8 cellular contexts compared by ENCODE assay signal in genomic region chr1:1058921-1059493, GRCh38. TPM values are rescaled to one million over a fixed set of nuclear protein-coding genes. Genes with fewer than 3 reads are reported as not detected.
A peak's percentile ranks its signal among the peaks of the same experiment; 100 is the strongest.
DNase-seq lines count a peak whose midpoint lies in the region; ATAC-seq and TF ChIP-seq lines count a peak whose summit lies in the region.

No MANE protein-coding gene starts in this region.

- intact Hi-C loops in body of pancreas (cut with DNase I) (no loop called here), left lung (cut with DNase I) (no loop called here), upper lobe of right lung (cut with DNase I) (no loop called here)

- H3K4me1 Mint-ChIP-seq in activated naive CD4-positive, alpha-beta T cell treated with anti-CD3 and anti-CD28 coated beads, Interleukin-2, amount 10 ng/mL, durations not matched to agents 7 days and 5 days = peaks cover 38% of the 10 kb centered on the region

- H3K4me3 ChIP-seq in body of pancreas (peak overlapping the region in 1 of 2 donors; percentile 38), left lung (peak overlapping the region; percentile 33 to 51), upper lobe of right lung (peak overlapping the region; percentile 52)

- peak in 2 of 7 experiments; percentile 10 to 11 for TF ChIP-seq CTCF in body of pancreas (IDR thresholded peaks at IDR 0.05)
- TF ChIP-seq CTCF in left lung (IDR thresholded peaks at IDR 0.05) = no peak
- peak; percentile 24 for TF ChIP-seq CTCF in upper lobe of right lung (IDR thresholded peaks at IDR 0.05)

- H3K27ac ChIP-seq in body of pancreas = no peak overlapping the region
- H3K27ac ChIP-seq in left lung = no peak overlapping the region
- H3K27ac ChIP-seq in upper lobe of right lung = no peak overlapping the region

- CTCF ChIA-PET in activated naive CD4-positive, alpha-beta T cell treated with anti-CD3 and anti-CD28 coated beads, Interleukin-2, amount 10 ng/mL, durations not matched to agents 7 days and 5 days (lab: Charles Lee) = interaction anchor here (1.3 to 1.6 kb wide), 3 partner anchors 18 to 312 kb away, joined by 3 to 7 read pairs (median 3); no protein-coding TSS in a partner anchor

- ATAC-seq in HG02678 (IDR thresholded peaks at IDR 0.05; ENCODE audit: unreplicated experiment) = peak; percentile 38
- peak; percentile 26 for ATAC-seq in body of pancreas
- ATAC-seq in left lung = peak; percentile 25
- ATAC-seq in upper lobe of right lung = peak; percentile 12

- H3K27me3 Mint-ChIP-seq in activated naive CD4-positive, alpha-beta T cell treated with anti-CD3 and anti-CD28 coated beads, Interleukin-2, amount 10 ng/mL, durations not matched to agents 7 days and 5 days = peaks cover 65% of the 10 kb centered on the region

- no peak for TF ChIP-seq POLR2A in body of pancreas (IDR thresholded peaks at IDR 0.05)

- H3K27ac Mint-ChIP-seq in activated naive CD4-positive, alpha-beta T cell treated with anti-CD3 and anti-CD28 coated beads, Interleukin-2, amount 10 ng/mL, durations not matched to agents 7 days and 5 days = no peak overlapping the region

- peak; percentile 76 for DNase-seq in activated naive CD4-positive, alpha-beta T cell treated with anti-CD3 and anti-CD28 coated beads, Interleukin-2, amount 10 ng/mL, durations not matched to agents 7 days and 5 days
- no peak for DNase-seq in activated naive CD4-positive, alpha-beta T cell treated with anti-CD3 and anti-CD28 coated beads, Interleukin-2, amount 50 U/mL, for 16 hours
- DNase-seq in NCI-H226 (peak; percentile 37), body of pancreas (peak in 2 of 4 donors; percentile 32 to 34), left lung (no peak), upper lobe of right lung (no peak), NCI-H446 (lab: John Stamatoyannopoulos, UW) (no peak)

- peaks cover 0 to 14% of the 10 kb centered on the region in 2 donors for H3K27me3 ChIP-seq in body of pancreas
- peaks cover 33 to 74% of the 10 kb centered on the region in 2 donors for H3K27me3 ChIP-seq in left lung
- peaks cover 43% of the 10 kb centered on the region for H3K27me3 ChIP-seq in upper lobe of right lung

- no peaks in the 10 kb centered on the region for H3K36me3 Mint-ChIP-seq in activated naive CD4-positive, alpha-beta T cell treated with anti-CD3 and anti-CD28 coated beads, Interleukin-2, amount 10 ng/mL, durations not matched to agents 7 days and 5 days

- H3K4me1 ChIP-seq in body of pancreas (peaks cover 32% of the 10 kb centered on the region), left lung (peaks cover 6 to 32% of the 10 kb centered on the region in 2 donors), upper lobe of right lung (peaks cover 21% of the 10 kb centered on the region)

- WGBS in body of pancreas, 2 donors = 0 to 1% methylated on average over 26 to 47 of the region's 48 CpGs

- H3K4me3 Mint-ChIP-seq in activated naive CD4-positive, alpha-beta T cell treated with anti-CD3 and anti-CD28 coated beads, Interleukin-2, amount 10 ng/mL, durations not matched to agents 7 days and 5 days = peak overlapping the region; percentile 75

- H3K9me3 ChIP-seq in body of pancreas (no peaks in the 10 kb centered on the region), left lung (no peaks in the 10 kb centered on the region), upper lobe of right lung (no peaks in the 10 kb centered on the region)

- H3K9me3 Mint-ChIP-seq in activated naive CD4-positive, alpha-beta T cell treated with anti-CD3 and anti-CD28 coated beads, Interleukin-2, amount 10 ng/mL, durations not matched to agents 7 days and 5 days = no peaks in the 10 kb centered on the region

- H3K36me3 ChIP-seq in body of pancreas (replicated peaks in 1 of 2; ENCODE audit: insufficient read depth in 1 of 2, low read depth in 2 of 2) (no peaks in the 10 kb centered on the region), left lung (peaks cover 0 to 17% of the 10 kb centered on the region in 2 donors), upper lobe of right lung (no peaks in the 10 kb centered on the region)

RNA-seq across cellular contexts. Expression of gene RNF223, which starts 15.1 kb away (rescaled TPM):
- total RNA-seq in body of pancreas = under 1 TPM in 1 of 2 donors, not detected in 1; 0.26 TPM
- total RNA-seq in left lung = 1 to 10 TPM; 1.2 to 1.7 TPM
- 0.55 TPM for total RNA-seq in upper lobe of right lung

RNA-seq across cellular contexts. Expression of gene AGRN, which starts 39.1 kb away (rescaled TPM):
- total RNA-seq in body of pancreas (100 to 1,000 TPM in 1 of 2 donors, 10 to 100 TPM in 1; 85.1 to 241 TPM), left lung (100 to 1,000 TPM in 1 of 2 donors, 10 to 100 TPM in 1; 96.8 to 208 TPM), upper lobe of right lung (135 TPM)

RNA-seq across cellular contexts. Expression of gene ISG15, which starts 45.7 kb away (rescaled TPM):
- total RNA-seq in body of pancreas = 10 to 100 TPM in 1 of 2 donors, 1 to 10 TPM in 1; 8.3 to 29.0 TPM
- 10 to 100 TPM; 75.4 to 90.0 TPM for total RNA-seq in left lung
- total RNA-seq in upper lobe of right lung = 93.6 TPM

RNA-seq across cellular contexts. Expression of gene C1orf159, which starts 56.9 kb away (rescaled TPM):
- total RNA-seq in body of pancreas (10 to 100 TPM in 1 of 2 donors, 1 to 10 TPM in 1; 8.8 to 13.2 TPM), left lung (10 to 100 TPM in 1 of 2 donors, 1 to 10 TPM in 1; 8.0 to 14.0 TPM), upper lobe of right lung (9.7 TPM)

RNA-seq across cellular contexts. Expression of gene HES4, which starts 59.1 kb away (rescaled TPM):
- total RNA-seq in body of pancreas (10 to 100 TPM; 44.1 to 97.2 TPM), left lung (10 to 100 TPM; 25.6 to 37.5 TPM), upper lobe of right lung (26.8 TPM)

Comparison
In these comparisons a context has a peak if more than half of its experiments do, and no peak if none do; other contexts are left out.
1. DNase-seq: peak in activated naive CD4-positive, alpha-beta T cell treated with anti-CD3 and anti-CD28 coated beads, Interleukin-2, amount 10 ng/mL, durations not matched to agents 7 days and 5 days (single experiment) and NCI-H226 (single experiment); none in activated naive CD4-positive, alpha-beta T cell treated with anti-CD3 and anti-CD28 coated beads, Interleukin-2, amount 50 U/mL, for 16 hours (single experiment), left lung (0 of 2), upper lobe of right lung (single experiment) and NCI-H446 (0 of 2).
2. Peak in every context shown above with its lines, with median percentiles within 50 percentile points of each other: ATAC-seq.